Comparison of ENCODE assay signal across 9 cellular contexts in the genomic region with DNA sequence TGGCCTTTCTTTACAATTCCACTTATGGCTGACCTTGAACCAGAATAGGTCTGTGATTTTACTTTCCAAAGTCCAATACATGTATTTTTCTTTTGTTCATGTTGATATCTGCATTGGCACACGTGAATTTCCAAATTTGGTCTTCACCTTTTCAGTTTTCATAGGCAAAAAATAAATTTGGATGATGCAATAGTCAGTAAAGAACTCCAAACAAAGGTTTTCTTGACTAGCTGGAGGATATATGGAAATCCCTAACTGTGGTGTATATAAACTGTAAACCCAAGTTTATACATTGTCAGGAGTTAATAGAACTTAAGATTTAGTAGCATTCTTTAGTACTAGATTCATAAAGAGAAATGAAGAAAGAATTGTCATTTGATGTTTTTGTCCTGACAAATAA.
DNase-seq lines count a peak whose midpoint lies in the region; ATAC-seq, FAIRE-seq and TF ChIP-seq lines count a peak whose summit lies in the region.
"Had no signal": no experiment of that assay in that cellular context is flagged by ENCODE, and none has a peak within 500 bp of the region (broad histone marks: within the 10 kb centered on the region; RNA-seq: fewer than 3 reads in every experiment).

No MANE protein-coding gene starts in this region.

- ATAC-seq in CD4-positive, CD25-positive, alpha-beta regulatory T cell (ENCODE audit: low read depth in 2 of 2) = no peak
- ATAC-seq in naive B cell (ENCODE audit: low read depth in 2 of 2) = no peak

- H3K27me3 ChIP-seq in CD4-positive, CD25-positive, alpha-beta regulatory T cell (ENCODE audit: control insufficient read depth, insufficient read depth, low read length) = no peaks in the 10 kb centered on the region
- no peaks in the 10 kb centered on the region for H3K27me3 ChIP-seq in SU-DHL-6 (ENCODE audit: low read length)
- H3K27me3 ChIP-seq: SJCRH30 had no signal

- H3K9me3 Mint-ChIP-seq in CD4-positive, CD25-positive, alpha-beta regulatory T cell = no peaks in the 10 kb centered on the region
- H3K9me3 Mint-ChIP-seq in naive B cell = peaks cover 0 to 2% (median 0%) of the 10 kb centered on the region in 7 donors

- H3K36me3 ChIP-seq in CD4-positive, CD25-positive, alpha-beta regulatory T cell (ENCODE audit: control insufficient read depth, insufficient read depth, low read length) = peaks cover 9% of the 10 kb centered on the region
- 0 out of 2 replicates have a peak, but pooled peaks cover 4% of the 10 kb centered on the region for H3K36me3 ChIP-seq in SU-DHL-6 (ENCODE audit: low read length)
- H3K36me3 ChIP-seq: SJCRH30 had no signal

- H2AFZ ChIP-seq in SU-DHL-6 (ENCODE audit: low read depth, low read length, severe bottlenecking) = no peak overlapping the region

- H3K4me3 Mint-ChIP-seq in CD4-positive, CD25-positive, alpha-beta regulatory T cell = peak overlapping the region in 1 of 4 donors; percentile 57
- H3K4me3 Mint-ChIP-seq in naive B cell = no peak overlapping the region

- peak; percentile 98 for FAIRE-seq in D721Med (lab: Jason Lieb, UNC)
- FAIRE-seq: kidney had no signal

- DNase-seq in CD4-positive, CD25-positive, alpha-beta regulatory T cell = no peak
- DNase-seq in D721Med (ENCODE audit: insufficient read length, low spot score) = no peak
- DNase-seq in naive B cell = no peak
- no peak for DNase-seq in NCI-H524 (lab: John Stamatoyannopoulos, UW)
- no peak for DNase-seq in KG1 (lab: John Stamatoyannopoulos, UW)
- no peak for DNase-seq in globus pallidus (ENCODE audit: low spot score)
- DNase-seq: kidney, SJCRH30 had no signal

- no peaks in the 10 kb centered on the region for H3K9me2 ChIP-seq in SU-DHL-6 (replicated peaks; ENCODE audit: insufficient read depth, low read length)

- H3K4me3 ChIP-seq in CD4-positive, CD25-positive, alpha-beta regulatory T cell (ENCODE audit: low read depth, low read length) = peak overlapping the region; percentile 28
- no peak overlapping the region for H3K4me3 ChIP-seq in SU-DHL-6 (ENCODE audit: insufficient read depth, low read length, poor library complexity, severe bottlenecking)
- H3K4me3 ChIP-seq: SJCRH30 had no signal

- H3K9me3 ChIP-seq in CD4-positive, CD25-positive, alpha-beta regulatory T cell (ENCODE audit: control insufficient read depth in 2 of 2, low read length in 2 of 2) = no peaks in the 10 kb centered on the region
- no peaks in the 10 kb centered on the region for H3K9me3 ChIP-seq in SU-DHL-6 (ENCODE audit: insufficient read depth, low read length)
- H3K9me3 ChIP-seq: SJCRH30 had no signal

- H3K27ac Mint-ChIP-seq in CD4-positive, CD25-positive, alpha-beta regulatory T cell = peak overlapping the region in 2 of 3 donors; percentile 88 to 89
- peak overlapping the region in 4 of 6 donors; percentile 17 to 68 (median 50) for H3K27ac Mint-ChIP-seq in naive B cell

- peaks cover 88% of the 10 kb centered on the region for H3K79me2 ChIP-seq in SU-DHL-6 (ENCODE audit: insufficient read depth, low read length)

- H3K36me3 Mint-ChIP-seq in CD4-positive, CD25-positive, alpha-beta regulatory T cell = peaks cover 19% of the 10 kb centered on the region
- H3K36me3 Mint-ChIP-seq in naive B cell = no peaks in the 10 kb centered on the region

- H3K9ac ChIP-seq in SU-DHL-6 (ENCODE audit: low read length) = no peak overlapping the region

- H3K27ac ChIP-seq in CD4-positive, CD25-positive, alpha-beta regulatory T cell (ENCODE audit: insufficient read depth, low read length, poor library complexity, severe bottlenecking) = peak overlapping the region; percentile 48
- H3K27ac ChIP-seq in SU-DHL-6 (ENCODE audit: low read depth, low read length) = peak overlapping the region; percentile 20; the same call in 1 of the 2 replicates
- H3K27ac ChIP-seq: SJCRH30 had no signal

- peaks cover 39% of the 10 kb centered on the region for H3K4me1 ChIP-seq in CD4-positive, CD25-positive, alpha-beta regulatory T cell (ENCODE audit: control insufficient read depth, insufficient read depth, low read length, poor library complexity, severe bottlenecking)

- no peaks in the 10 kb centered on the region; the same call in 1 of the 2 replicates for H3F3A ChIP-seq in SU-DHL-6 (ENCODE audit: insufficient read depth)

- H3K4me1 Mint-ChIP-seq in CD4-positive, CD25-positive, alpha-beta regulatory T cell = peaks cover 44 to 89% (median 65%) of the 10 kb centered on the region in 4 donors
- H3K4me1 Mint-ChIP-seq in naive B cell = peaks cover 64 to 81% (median 75%) of the 10 kb centered on the region in 3 donors

- no peaks in the 10 kb centered on the region for H4K20me1 ChIP-seq in SU-DHL-6 (ENCODE audit: low read depth, low read length)

- no peaks in the 10 kb centered on the region for H3K27me3 Mint-ChIP-seq in CD4-positive, CD25-positive, alpha-beta regulatory T cell
- H3K27me3 Mint-ChIP-seq in naive B cell = no peaks in the 10 kb centered on the region

- TF ChIP-seq CTCF in D721Med (IDR thresholded peaks at IDR 0.05; ENCODE audit: insufficient read depth, missing control alignments) (no peak), SU-DHL-6 (IDR thresholded peaks at IDR 0.05; ENCODE audit: insufficient read depth, low read length, poor library complexity, severe bottlenecking) (no peak)

- H3K4me2 ChIP-seq in SU-DHL-6 (ENCODE audit: low read depth, low read length, poor library complexity, severe bottlenecking) = no peak overlapping the region
